Comparison of ENCODE assay signal across 10 cellular contexts in genomic region chr7:1555046-1555812, GRCh38. TPM values are rescaled to one million over a fixed set of nuclear protein-coding genes. Genes with fewer than 3 reads are reported as not detected.
DNase-seq lines count a peak whose midpoint lies in the region; ATAC-seq and TF ChIP-seq lines count a peak whose summit lies in the region.
"Had no signal": no experiment of that assay in that cellular context is flagged by ENCODE, and none has a peak within 500 bp of the region (broad histone marks: within the 10 kb centered on the region; RNA-seq: fewer than 3 reads in every experiment).

No MANE protein-coding gene starts in this region.

- H3K27ac ChIP-seq in Panc1 (ENCODE audit: low read length) (peak overlapping the region; percentile 83), foreskin keratinocyte (no peak overlapping the region)
- H3K27ac ChIP-seq: neutrophil, SK-N-MC had no signal

- POLR2A ChIA-PET in Panc1 (lab: Charles Lee) = interaction anchor here (0.6 to 1.1 kb wide), 2 partner anchors 13 to 15 kb away, joined by 3 to 4 read pairs; no protein-coding TSS in a partner anchor

- H3K4me1 Mint-ChIP-seq in stimulated activated naive B cell treated with anti-CD40 and anti-IgM and Interleukin-4, amounts not matched to agents 10 μg/mL and 1 μg/mL and 100 μg/mL, for 72 hours = peaks cover 2 to 6% of the 10 kb centered on the region in 2 donors

- no peaks in the 10 kb centered on the region for H3K9me3 ChIP-seq in Panc1 (ENCODE audit: control insufficient read depth, insufficient read depth, low read depth, low read length)
- H3K9me3 ChIP-seq: neutrophil had no signal

- ATAC-seq in Panc1 = peak; percentile 75
- ATAC-seq in foreskin keratinocyte = peak; percentile 77
- ATAC-seq in stimulated activated naive B cell treated with anti-CD40 and anti-IgM and Interleukin-4, amounts not matched to agents 10 μg/mL and 1 μg/mL and 100 μg/mL, for 72 hours (replicated peaks) = no peak
- ATAC-seq in GM18511 (IDR thresholded peaks at IDR 0.05; ENCODE audit: unreplicated experiment) = no peak

- CTCF ChIA-PET in Panc1 (lab: Charles Lee) = interaction anchor here (0.6 to 1.4 kb wide), 3 partner anchors 50 to 793 kb away, joined by 3 to 4 read pairs (median 3); no protein-coding TSS in a partner anchor

- peak overlapping the region; percentile 28 to 45 for H3K4me3 ChIP-seq in Panc1 (ENCODE audit: low read depth in 2 of 2, low read length in 2 of 2)
- H3K4me3 ChIP-seq: SK-N-MC had no signal

- intact Hi-C loops in Panc1 (cut with micrococcal nuclease; ENCODE audit: unreplicated experiment) = no loop called here

- H3K27me3 ChIP-seq in Panc1 (ENCODE audit: control insufficient read depth, insufficient read depth, low read length) (no peaks in the 10 kb centered on the region), foreskin keratinocyte (no peaks in the 10 kb centered on the region)
- H3K27me3 ChIP-seq: neutrophil had no signal

- no peak for TF ChIP-seq CTCF in Panc1 (IDR thresholded peaks at IDR 0.05)
- TF ChIP-seq CTCF in foreskin keratinocyte (conservative IDR thresholded peaks at IDR 0.05) = peak; percentile 11

- no peak overlapping the region for H3K4me3 Mint-ChIP-seq in stimulated activated naive B cell treated with anti-CD40 and anti-IgM and Interleukin-4, amounts not matched to agents 10 μg/mL and 1 μg/mL and 100 μg/mL, for 72 hours

- no TSS peak for BruUV-seq in Panc1 (replicated peaks; lab: Mats Ljungman, UMichigan)

- peak; percentile 55 for DNase-seq in HS-27A (ENCODE audit: low read depth)
- DNase-seq in Panc1 (ENCODE audit: low read depth, low spot score) = no peak
- DNase-seq in foreskin keratinocyte = peak; percentile 62 to 78
- DNase-seq in stimulated activated naive B cell treated with anti-CD40 and anti-IgM and Interleukin-4, amounts not matched to agents 10 μg/mL and 1 μg/mL and 100 μg/mL, for 72 hours = no peak
- no peak for DNase-seq in anterior cingulate cortex (lab: John Stamatoyannopoulos, UW)
- DNase-seq in OCI-M1 (lab: John Stamatoyannopoulos, UW) = no peak
- DNase-seq in activated CD4-positive, CD25-positive, alpha-beta regulatory T cell (lab: John Stamatoyannopoulos, UW) = no peak

- H3K4me1 ChIP-seq in Panc1 (ENCODE audit: control insufficient read depth, insufficient read depth, low read length) = peaks cover 38% of the 10 kb centered on the region
- peaks cover 11% of the 10 kb centered on the region for H3K4me1 ChIP-seq in foreskin keratinocyte

- in situ Hi-C loops in Panc1 (cut with HindIII; ENCODE audit: low pct_unique_long_range_greater_than_20kb, low sequenced_read_pairs) = no loop called here

- H3K36me3 Mint-ChIP-seq in stimulated activated naive B cell treated with anti-CD40 and anti-IgM and Interleukin-4, amounts not matched to agents 10 μg/mL and 1 μg/mL and 100 μg/mL, for 72 hours = no peaks in the 10 kb centered on the region

- H3K27me3 Mint-ChIP-seq in stimulated activated naive B cell treated with anti-CD40 and anti-IgM and Interleukin-4, amounts not matched to agents 10 μg/mL and 1 μg/mL and 100 μg/mL, for 72 hours = no peaks in the 10 kb centered on the region

- H3K9me3 Mint-ChIP-seq in stimulated activated naive B cell treated with anti-CD40 and anti-IgM and Interleukin-4, amounts not matched to agents 10 μg/mL and 1 μg/mL and 100 μg/mL, for 72 hours = no peaks in the 10 kb centered on the region

- H3K27ac Mint-ChIP-seq in stimulated activated naive B cell treated with anti-CD40 and anti-IgM and Interleukin-4, amounts not matched to agents 10 μg/mL and 1 μg/mL and 100 μg/mL, for 72 hours = peak overlapping the region; percentile 31

- no peaks in the 10 kb centered on the region for H3K36me3 ChIP-seq in Panc1 (ENCODE audit: control insufficient read depth, insufficient read depth, low read length)
- H3K36me3 ChIP-seq: neutrophil had no signal

RNA-seq across cellular contexts. Expression of gene TMEM184A, which starts 0.8 kb away (rescaled TPM):
- total RNA-seq in Panc1 (2021; ENCODE audit: unreplicated experiment) (9.2 TPM), foreskin keratinocyte (1.1 and 1.4 TPM in 2 replicates)
- polyA plus RNA-seq in Panc1 (2012; ENCODE audit: insufficient read length) = 13.7 TPM
- 1.2 and 1.3 TPM in 2 replicates for polyA plus RNA-seq in foreskin keratinocyte

RNA-seq across cellular contexts. Expression of gene PSMG3, which starts 14.6 kb away (rescaled TPM):
- 59.4 TPM for total RNA-seq in Panc1 (2021; ENCODE audit: unreplicated experiment)
- polyA plus RNA-seq in Panc1 (2012; ENCODE audit: insufficient read length) = 81.5 TPM
- total RNA-seq in foreskin keratinocyte = 56.4 and 59.7 TPM in 2 replicates
- 82.3 and 92.6 TPM in 2 replicates for polyA plus RNA-seq in foreskin keratinocyte

RNA-seq across cellular contexts. Expression of gene MAFK, which starts 24.7 kb away (rescaled TPM):
- 125 TPM for total RNA-seq in Panc1 (2021; ENCODE audit: unreplicated experiment)
- polyA plus RNA-seq in Panc1 (2012; ENCODE audit: insufficient read length) = 120 TPM
- 9.5 and 9.6 TPM in 2 replicates for total RNA-seq in foreskin keratinocyte
- 7.4 and 7.9 TPM in 2 replicates for polyA plus RNA-seq in foreskin keratinocyte

RNA-seq across cellular contexts. Expression of gene INTS1, which starts 51.0 kb away (rescaled TPM):
- total RNA-seq in Panc1 (2021; ENCODE audit: unreplicated experiment) (173 TPM), foreskin keratinocyte (57.2 and 58.9 TPM in 2 replicates)
- 196 TPM for polyA plus RNA-seq in Panc1 (2012; ENCODE audit: insufficient read length)
- polyA plus RNA-seq in foreskin keratinocyte = 49.1 and 50.1 TPM in 2 replicates

Comparison
In these comparisons a context has a peak if more than half of its experiments do, and no peak if none do; other contexts are left out.
1. DNase-seq: peak in HS-27A (single experiment) and foreskin keratinocyte (2 of 2); none in Panc1 (single experiment), stimulated activated naive B cell treated with anti-CD40 and anti-IgM and Interleukin-4, amounts not matched to agents 10 μg/mL and 1 μg/mL and 100 μg/mL, for 72 hours (single experiment), anterior cingulate cortex (0 of 58), OCI-M1 (single experiment) and activated CD4-positive, CD25-positive, alpha-beta regulatory T cell (0 of 4).
2. ATAC-seq: peak in Panc1 (single experiment) and foreskin keratinocyte (single experiment); none in stimulated activated naive B cell treated with anti-CD40 and anti-IgM and Interleukin-4, amounts not matched to agents 10 μg/mL and 1 μg/mL and 100 μg/mL, for 72 hours (0 of 2) and GM18511 (single experiment).
3. RNA of gene MAFK, which starts 24.7 kb away (total RNA-seq): 125 TPM in Panc1 (single experiment); 9.5 to 9.6 TPM in foreskin keratinocyte; every median in the first group is over 10 times any median in the second.